8 cellular contexts compared by ENCODE assay signal in the genomic region with DNA sequence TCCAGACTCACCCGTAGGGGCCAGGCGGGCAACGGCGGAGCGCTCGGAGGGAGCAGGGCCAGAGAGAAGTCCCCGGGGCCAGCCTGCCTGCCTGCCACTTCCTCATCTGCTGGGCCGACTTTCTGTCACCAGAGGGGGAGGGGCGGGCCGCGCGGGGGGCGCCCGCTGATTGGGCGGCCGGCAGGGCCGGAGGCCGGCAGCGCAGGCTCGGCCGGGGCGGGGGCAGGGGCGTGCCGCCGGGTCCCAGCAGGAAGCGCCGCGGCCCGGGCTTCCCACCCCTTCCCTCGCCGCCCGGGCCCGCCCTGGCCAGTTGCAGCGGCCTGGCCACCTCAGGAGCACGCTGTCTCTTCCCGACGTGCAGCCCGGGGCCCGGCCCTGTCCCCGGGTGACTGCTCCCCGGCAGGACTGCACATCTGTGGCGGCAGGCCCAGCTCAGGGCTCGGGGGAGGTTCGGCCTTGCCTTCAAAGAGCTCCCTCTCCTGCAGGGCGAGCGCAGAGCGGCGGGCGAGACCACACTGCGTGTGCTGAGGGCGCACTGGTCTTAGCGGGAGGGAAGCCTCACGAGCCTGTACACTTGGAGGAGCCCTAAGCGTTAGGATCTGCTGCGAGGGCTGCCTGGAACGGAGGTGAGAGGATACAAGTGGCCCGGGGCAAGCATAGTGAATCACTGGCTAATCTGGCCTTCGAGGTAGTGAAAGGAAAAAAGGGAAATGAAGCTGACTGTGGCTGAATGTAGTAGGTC. TPM values are rescaled to one million over a fixed set of nuclear protein-coding genes. Genes with fewer than 3 reads are reported as not detected.
A peak's percentile ranks its signal among the peaks of the same experiment; 100 is the strongest.
DNase-seq lines count a peak whose midpoint lies in the region; ATAC-seq and TF ChIP-seq lines count a peak whose summit lies in the region.

A gene (minus strand): TSS at position 108 of the 742 bp plus-strand sequence. CDS start 2,402 bp downstream, outside the sequence.

- 0% methylated on average over 18 of the region's 58 CpGs for WGBS in right lobe of liver (ENCODE audit: insufficient coverage, low coverage, low lambda C conversion rate, missing lambda C conversion rate)

- intact Hi-C loops in right lobe of liver (cut with DNase I): no loop called here

- ATAC-seq in GM19328 (IDR thresholded peaks at IDR 0.05; ENCODE audit: unreplicated experiment) (peak; percentile 78), HG03520 (IDR thresholded peaks at IDR 0.05; ENCODE audit: unreplicated experiment) (peak; percentile 70), right lobe of liver (peak; percentile 90 to 97 (median 94))

- H3K4me1 ChIP-seq in right lobe of liver: peaks cover 0 to 22% (median 7%) of the 10 kb centered on the region in 4 donors

- peak within 1 kb of the TSS; percentile 67 to 90 (median 80) for H3K27ac ChIP-seq in right lobe of liver

- H3K36me3 ChIP-seq in right lobe of liver: peaks cover 0 to 23% (median 8%) of the 10 kb centered on the region in 4 donors

- TF ChIP-seq POLR2A in right lobe of liver (IDR thresholded peaks at IDR 0.05): peak; percentile 89

- peak in 1 of 4 donors; percentile 15 for TF ChIP-seq CTCF in right lobe of liver (IDR thresholded peaks at IDR 0.05)

- peak; percentile 42 to 96 (median 86) for DNase-seq in C1 segment of cervical spinal cord (lab: John Stamatoyannopoulos, UW)
- DNase-seq in NCI-H748 (lab: John Stamatoyannopoulos, UW; ENCODE audit: unreplicated experiment): peak; percentile 100
- peak; percentile 72 for DNase-seq in activated CD4-positive, alpha-beta T cell treated with anti-CD3 and anti-CD28 coated beads, Interleukin-2, amount 50 U/mL, for 1 hour
- DNase-seq in dermis blood vessel endothelial cell: peak; percentile 89
- DNase-seq in right lobe of liver: peak; percentile 95 to 96 (median 96)
- peak; percentile 76 to 94 for DNase-seq in stimulated activated CD4-positive, alpha-beta T cell treated with anti-CD3 and anti-CD28 coated beads, Interleukin-4, amount 100 ng/mL, for 4 hours

- no peaks in the 10 kb centered on the region for H3K27me3 ChIP-seq in right lobe of liver

- H3K4me3 ChIP-seq in right lobe of liver: peak within 1 kb of the TSS; percentile 70 to 87 (median 71)

- no peaks in the 10 kb centered on the region for H3K9me3 ChIP-seq in right lobe of liver

RNA-seq across cellular contexts. Expression of the gene that starts here (rescaled TPM):
- total RNA-seq in dermis blood vessel endothelial cell: 51.9 and 66.2 TPM in 2 replicates
- total RNA-seq in right lobe of liver: 10 to 100 TPM; 19.9 to 38.3 (median 29.2) TPM

Comparison
In these comparisons a context has a peak if more than half of its experiments do, and no peak if none do; other contexts are left out.
1. Peak in every context shown above with its lines: DNase-seq, ATAC-seq, H3K4me3 ChIP-seq and H3K27ac ChIP-seq.